ENCODE assay signal across 10 cellular contexts in the genomic region with DNA sequence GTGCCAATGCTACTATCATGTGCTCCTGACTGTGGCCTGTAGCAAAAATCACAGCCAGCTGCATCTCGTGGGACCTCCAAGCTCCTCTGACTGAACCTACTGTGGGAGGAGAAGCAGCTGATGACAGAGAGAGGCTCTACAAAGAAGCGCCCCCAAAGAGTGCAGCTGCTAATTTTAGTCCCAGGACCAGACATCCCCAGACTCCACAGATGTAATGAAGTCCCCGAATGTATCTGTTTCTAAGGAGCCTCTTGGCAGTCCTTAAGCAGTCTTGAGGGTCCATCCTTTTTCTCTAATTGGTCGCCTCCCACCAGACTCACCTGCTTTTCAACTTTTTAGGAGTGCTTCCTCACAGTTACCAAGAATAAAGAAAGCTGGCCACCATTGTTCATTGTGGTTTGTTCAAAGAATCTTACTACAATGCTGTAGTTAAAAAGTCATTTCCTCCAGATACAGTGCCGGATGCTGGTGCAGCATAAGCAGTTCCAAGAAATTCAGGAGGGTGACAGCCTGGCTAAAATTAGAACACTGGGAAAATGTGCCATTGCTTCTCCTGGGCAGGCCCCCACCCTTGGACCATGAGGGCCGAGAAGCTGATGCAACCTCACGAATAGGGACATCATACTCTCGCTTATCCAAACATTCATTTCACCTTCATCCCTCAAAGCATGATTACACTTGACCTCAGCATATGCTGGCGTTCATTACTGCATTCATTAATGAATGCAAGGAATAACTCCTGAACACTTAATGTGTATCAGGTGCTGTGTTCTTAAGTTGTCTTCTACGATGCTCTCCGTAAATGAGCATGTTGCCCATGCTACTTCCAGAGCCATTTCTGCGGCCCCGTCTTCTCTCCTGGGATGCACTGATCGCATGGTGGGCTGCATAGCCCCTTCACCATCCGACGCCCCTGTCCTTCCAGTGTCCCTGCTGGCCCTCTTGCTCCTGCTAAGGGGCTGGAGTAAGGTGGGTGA.
DNase-seq lines count a peak whose midpoint lies in the region; ATAC-seq and TF ChIP-seq lines count a peak whose summit lies in the region.
"Had no signal": no experiment of that assay in that cellular context is flagged by ENCODE, and none has a peak within 500 bp of the region (broad histone marks: within the 10 kb centered on the region; RNA-seq: fewer than 3 reads in every experiment).

No MANE protein-coding gene starts in this region.

- peaks cover 91% of the 10 kb centered on the region for H3K4me1 Mint-ChIP-seq in activated CD4-positive, alpha-beta T cell treated with anti-CD3 and anti-CD28 coated beads, Interleukin-2, amount 10 ng/mL, durations not matched to agents 24 days and 14 days

- H3K27ac ChIP-seq in gastrocnemius medialis: peak overlapping the region; percentile 57 to 72 (median 64)
- H3K27ac ChIP-seq in Karpas-422 (ENCODE audit: low read length): no peak overlapping the region
- peak overlapping the region in 1 of 4 donors; percentile 47 for H3K27ac ChIP-seq in sigmoid colon

- H3K9me2 ChIP-seq in Karpas-422 (replicated peaks; ENCODE audit: insufficient read depth, low read length): no peaks in the 10 kb centered on the region

- no peaks in the 10 kb centered on the region for H3K79me2 ChIP-seq in Karpas-422 (ENCODE audit: low read length)

- 68 to 90% methylated on average over 16 of the region's 16 CpGs for WGBS in sigmoid colon, 2 donors

- no peak for TF ChIP-seq CTCF in gastrocnemius medialis (IDR thresholded peaks at IDR 0.05 in 4 of 5, conservative IDR thresholded peaks at IDR 0.05 in 1 of 5)
- TF ChIP-seq CTCF in sigmoid colon (IDR thresholded peaks at IDR 0.05): no peak

- H3K4me3 ChIP-seq in gastrocnemius medialis (no peak overlapping the region), Karpas-422 (ENCODE audit: low read length) (no peak overlapping the region), sigmoid colon (no peak overlapping the region)

- peaks cover 12 to 22% of the 10 kb centered on the region in 2 donors for H3K4me1 ChIP-seq in gastrocnemius medialis
- peaks cover 21% of the 10 kb centered on the region for H3K4me1 ChIP-seq in Karpas-422 (ENCODE audit: low read length)
- H3K4me1 ChIP-seq in sigmoid colon: no peaks in the 10 kb centered on the region

- peaks cover 14% of the 10 kb centered on the region for H3K36me3 Mint-ChIP-seq in activated CD4-positive, alpha-beta T cell treated with anti-CD3 and anti-CD28 coated beads, Interleukin-2, amount 10 ng/mL, durations not matched to agents 24 days and 14 days (ENCODE audit: low read depth)

- no peak for TF ChIP-seq EP300 in sigmoid colon (IDR thresholded peaks at IDR 0.05)

- H3K9me3 Mint-ChIP-seq in activated CD4-positive, alpha-beta T cell treated with anti-CD3 and anti-CD28 coated beads, Interleukin-2, amount 10 ng/mL, durations not matched to agents 24 days and 14 days: peaks cover 3% of the 10 kb centered on the region

- intact Hi-C loops in activated CD4-positive, alpha-beta T cell treated with anti-CD3 and anti-CD28 coated beads, Interleukin-2, amount 10 ng/mL, durations not matched to agents 24 days and 14 days (cut with micrococcal nuclease): loop anchor here (5.0 kb wide), 1 partner anchor 93 kb away; no protein-coding TSS in a partner anchor
- intact Hi-C loops in gastrocnemius medialis (cut with DNase I; ENCODE audit: low total_unique reads) (no loop called here), sigmoid colon (cut with DNase I) (no loop called here)

- H3K9me3 ChIP-seq in gastrocnemius medialis: no peaks in the 10 kb centered on the region
- H3K9me3 ChIP-seq in Karpas-422 (ENCODE audit: low read length): no peaks in the 10 kb centered on the region
- no peaks in the 10 kb centered on the region for H3K9me3 ChIP-seq in sigmoid colon

- TF ChIP-seq POLR2A in gastrocnemius medialis (IDR thresholded peaks at IDR 0.05) (no peak), sigmoid colon (IDR thresholded peaks at IDR 0.05) (no peak)

- H4K20me1 ChIP-seq in Karpas-422 (ENCODE audit: insufficient read depth, low read depth, low read length): no peaks in the 10 kb centered on the region

- peak overlapping the region; percentile 99 for H3K27ac Mint-ChIP-seq in activated CD4-positive, alpha-beta T cell treated with anti-CD3 and anti-CD28 coated beads, Interleukin-2, amount 10 ng/mL, durations not matched to agents 24 days and 14 days

- H3K36me3 ChIP-seq in gastrocnemius medialis (no peaks in the 10 kb centered on the region), Karpas-422 (ENCODE audit: insufficient read depth, low read length) (peaks cover 5% of the 10 kb centered on the region; the same call in 1 of the 2 replicates), sigmoid colon (no peaks in the 10 kb centered on the region)

- peak; percentile 34 for ATAC-seq in esophagus mucosa
- peak; percentile 63 to 83 for ATAC-seq in gastrocnemius medialis
- ATAC-seq: HCT116 had no signal

- peak; percentile 58 for DNase-seq in GDM1 (lab: John Stamatoyannopoulos, UW)
- peak; percentile 88 for DNase-seq in activated CD4-positive, alpha-beta T cell treated with anti-CD3 and anti-CD28 coated beads, Interleukin-2, amount 10 ng/mL, durations not matched to agents 24 days and 14 days
- DNase-seq in gastrocnemius medialis: peak in 1 of 2 donors; percentile 14
- DNase-seq in NCI-H748 treated with DMSO at 0.1 percent for 48 hours (lab: John Stamatoyannopoulos, UW): no peak
- no peak for DNase-seq in Karpas-422
- no peak for DNase-seq in NCI-H1048 (lab: John Stamatoyannopoulos, UW)
- DNase-seq in sigmoid colon: no peak
- DNase-seq: SHP77 had no signal

- H2AFZ ChIP-seq in Karpas-422 (ENCODE audit: low read length): no peak overlapping the region

- H3K4me2 ChIP-seq in Karpas-422 (ENCODE audit: low read depth, low read length, poor library complexity, severe bottlenecking): no peak overlapping the region

- H3K9ac ChIP-seq in Karpas-422 (ENCODE audit: low read length): no peak overlapping the region

- peak overlapping the region; percentile 73 for H3K4me3 Mint-ChIP-seq in activated CD4-positive, alpha-beta T cell treated with anti-CD3 and anti-CD28 coated beads, Interleukin-2, amount 10 ng/mL, durations not matched to agents 24 days and 14 days

- no peaks in the 10 kb centered on the region for H3K27me3 Mint-ChIP-seq in activated CD4-positive, alpha-beta T cell treated with anti-CD3 and anti-CD28 coated beads, Interleukin-2, amount 10 ng/mL, durations not matched to agents 24 days and 14 days

- in situ Hi-C loops in gastrocnemius medialis (cut with MboI; ENCODE audit: low sequenced_read_pairs in 4 of 4): no loop called here

- no peaks in the 10 kb centered on the region for H3K27me3 ChIP-seq in gastrocnemius medialis
- H3K27me3 ChIP-seq in Karpas-422 (ENCODE audit: low read length): no peaks in the 10 kb centered on the region
- H3K27me3 ChIP-seq in sigmoid colon: no peaks in the 10 kb centered on the region

Comparison
In these comparisons a context has a peak if more than half of its experiments do, and no peak if none do; other contexts are left out.
1. DNase-seq: peak in GDM1 (single experiment) and activated CD4-positive, alpha-beta T cell treated with anti-CD3 and anti-CD28 coated beads, Interleukin-2, amount 10 ng/mL, durations not matched to agents 24 days and 14 days (single experiment); none in NCI-H748 treated with DMSO at 0.1 percent for 48 hours (single experiment), Karpas-422 (single experiment), NCI-H1048 (single experiment) and sigmoid colon (single experiment).